11 cellular contexts compared by ENCODE assay signal in the genomic region with DNA sequence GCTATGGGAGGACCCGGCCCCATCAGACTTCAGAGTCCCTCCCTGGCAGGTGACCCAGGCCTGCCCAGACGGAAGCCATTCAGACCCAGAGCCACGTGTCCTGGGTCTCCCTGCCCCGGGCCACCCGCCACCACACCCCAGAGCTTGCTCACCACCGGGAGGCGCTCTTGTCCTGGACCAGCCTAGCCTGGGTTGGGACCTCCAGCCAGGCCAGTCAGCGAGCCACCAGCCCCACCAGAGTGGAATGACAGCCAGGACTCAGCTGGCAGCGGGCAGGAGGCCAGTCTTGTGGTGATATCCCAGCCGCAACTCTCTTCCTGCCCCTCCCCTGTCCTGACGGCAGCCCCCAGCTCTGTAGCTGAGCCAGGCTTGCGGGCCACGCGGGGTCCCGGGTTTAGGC. TPM values are rescaled to one million over a fixed set of nuclear protein-coding genes. Genes with fewer than 3 reads are reported as not detected.
A peak's percentile ranks its signal among the peaks of the same experiment; 100 is the strongest.
DNase-seq lines count a peak whose midpoint lies in the region; ATAC-seq and TF ChIP-seq lines count a peak whose summit lies in the region.
"Had no signal": no experiment of that assay in that cellular context is flagged by ENCODE, and none has a peak within 500 bp of the region (broad histone marks: within the 10 kb centered on the region; RNA-seq: fewer than 3 reads in every experiment).

No MANE protein-coding gene starts in this region.

- no peaks in the 10 kb centered on the region for H3K27me3 Mint-ChIP-seq in natural killer cell (ENCODE audit: low read depth in 2 of 2)
- H3K27me3 Mint-ChIP-seq: stimulated activated naive CD8-positive, alpha-beta T cell treated with anti-CD3 and anti-CD28 coated beads, Interleukin-15, Interleukin-2, amounts not matched to agents 100 ng/mL and 50 ng/mL, for 24 hours had no signal

- intact Hi-C loops in natural killer cell (cut with micrococcal nuclease) (no loop called here), ascending aorta (cut with DNase I) (no loop called here)

- DNase-seq in COLO668 (lab: John Stamatoyannopoulos, UW; ENCODE audit: unreplicated experiment) (peak; percentile 33), MV-4-11 (lab: John Stamatoyannopoulos, UW) (peak; percentile 25), cerebellum (ENCODE audit: low spot score) (peak; percentile 81), natural killer cell (no peak), ascending aorta (ENCODE audit: low spot score in 2 of 2) (no peak), hepatocyte (ENCODE audit: low spot score) (no peak), NCI-H524 treated with DMSO at 0.1 percent for 48 hours (lab: John Stamatoyannopoulos, UW) (no peak)
- DNase-seq: activated B cell treated with CpG ODN at 0.5 μM for 24 hours had no signal

- H3K27ac Mint-ChIP-seq in natural killer cell = peak overlapping the region; percentile 78 to 80
- H3K27ac Mint-ChIP-seq: activated B cell treated with CpG ODN at 0.5 μM for 24 hours; stimulated activated naive CD8-positive, alpha-beta T cell treated with anti-CD3 and anti-CD28 coated beads, Interleukin-15, Interleukin-2, amounts not matched to agents 100 ng/mL and 50 ng/mL, for 24 hours had no signal

- no peak overlapping the region for H2AFZ ChIP-seq in hepatocyte

- H3K79me2 ChIP-seq in hepatocyte = no peaks in the 10 kb centered on the region

- no peak overlapping the region for H3K4me2 ChIP-seq in hepatocyte

- H3K4me1 Mint-ChIP-seq in natural killer cell = peaks cover 6 to 39% of the 10 kb centered on the region in 2 donors
- H3K4me1 Mint-ChIP-seq: activated B cell treated with CpG ODN at 0.5 μM for 24 hours had no signal

- peak; percentile 11 to 19 (median 17) for ATAC-seq in natural killer cell
- no peak for ATAC-seq in HG02884 (IDR thresholded peaks at IDR 0.05; ENCODE audit: unreplicated experiment)

- H3K36me3 Mint-ChIP-seq in natural killer cell = no peaks in the 10 kb centered on the region

- no peaks in the 10 kb centered on the region for H3K9me3 ChIP-seq in ascending aorta
- H3K9me3 ChIP-seq in hepatocyte (ENCODE audit: low read depth) = no peaks in the 10 kb centered on the region
- H3K9me3 ChIP-seq: HAP-1 had no signal

- H3K36me3 ChIP-seq in ascending aorta = no peaks in the 10 kb centered on the region
- H3K36me3 ChIP-seq in hepatocyte (replicated peaks; ENCODE audit: insufficient read depth, low read depth) = no peaks in the 10 kb centered on the region
- H3K36me3 ChIP-seq: HAP-1 had no signal

- H3K4me1 ChIP-seq in ascending aorta (peaks cover 7 to 8% of the 10 kb centered on the region in 2 donors), hepatocyte (ENCODE audit: insufficient read depth) (no peaks in the 10 kb centered on the region)
- H3K4me1 ChIP-seq: HAP-1 had no signal

- H3K4me3 Mint-ChIP-seq in natural killer cell = peak overlapping the region; percentile 83
- H3K4me3 Mint-ChIP-seq: activated B cell treated with CpG ODN at 0.5 μM for 24 hours; stimulated activated naive CD8-positive, alpha-beta T cell treated with anti-CD3 and anti-CD28 coated beads, Interleukin-15, Interleukin-2, amounts not matched to agents 100 ng/mL and 50 ng/mL, for 24 hours had no signal

- H3K4me3 ChIP-seq in ascending aorta (no peak overlapping the region), hepatocyte (no peak overlapping the region)
- H3K4me3 ChIP-seq: HAP-1 had no signal

- peak; percentile 44 for TF ChIP-seq CTCF in natural killer cell (IDR thresholded peaks at IDR 0.05)
- peak in 1 of 3 experiments; percentile 7 for TF ChIP-seq CTCF in ascending aorta (IDR thresholded peaks at IDR 0.05)
- TF ChIP-seq CTCF in hepatocyte (IDR thresholded peaks at IDR 0.05; ENCODE audit: poor library complexity) = no peak

- H3K27ac ChIP-seq in ascending aorta (no peak overlapping the region), hepatocyte (no peak overlapping the region)

- no peaks in the 10 kb centered on the region for H3K9me3 Mint-ChIP-seq in natural killer cell
- H3K9me3 Mint-ChIP-seq: activated B cell treated with CpG ODN at 0.5 μM for 24 hours; stimulated activated naive CD8-positive, alpha-beta T cell treated with anti-CD3 and anti-CD28 coated beads, Interleukin-15, Interleukin-2, amounts not matched to agents 100 ng/mL and 50 ng/mL, for 24 hours had no signal

- H3K9me2 ChIP-seq in hepatocyte (replicated peaks; ENCODE audit: insufficient read depth) = no peaks in the 10 kb centered on the region

- no peaks in the 10 kb centered on the region for H4K20me1 ChIP-seq in hepatocyte (ENCODE audit: insufficient read depth, poor library complexity, severe bottlenecking)

- H3K27me3 ChIP-seq in ascending aorta (no peaks in the 10 kb centered on the region), hepatocyte (no peaks in the 10 kb centered on the region)

- 80% methylated on average over 14 of the region's 15 CpGs for whole genome bisulfite sequencing in hepatocyte (ENCODE audit: low lambda C conversion rate, missing lambda C conversion rate)

RNA-seq across cellular contexts. Expression of a gene that starts 1.7 kb away (rescaled TPM):
- total RNA-seq in cerebellum (67.5 TPM), natural killer cell (100 to 1,000 TPM; 157 to 361 (median 296) TPM), ascending aorta (68.3 TPM), hepatocyte (56.0 and 56.4 TPM in 2 replicates)
- 290 and 383 TPM in 2 replicates for polyA plus RNA-seq in hepatocyte
- total RNA-seq: activated B cell treated with CpG ODN at 0.5 μM for 24 hours had no signal

RNA-seq across cellular contexts. Expression of a gene that starts 7.2 kb away (rescaled TPM):
- total RNA-seq in cerebellum (0.82 TPM), natural killer cell (1 to 10 TPM; 4.9 to 8.4 (median 8.2) TPM), ascending aorta (not detected), hepatocyte (0.04 and 0.13 TPM in 2 replicates)
- polyA plus RNA-seq in hepatocyte = 0.47 and 2.2 TPM in 2 replicates
- total RNA-seq: activated B cell treated with CpG ODN at 0.5 μM for 24 hours had no signal

RNA-seq across cellular contexts. Expression of a gene that starts 16.6 kb away (rescaled TPM):
- total RNA-seq in cerebellum (11.1 TPM), natural killer cell (100 to 1,000 TPM; 161 to 188 (median 161) TPM), ascending aorta (87.0 TPM), hepatocyte (35.1 and 39.5 TPM in 2 replicates)
- polyA plus RNA-seq in hepatocyte = 89.5 and 97.5 TPM in 2 replicates

RNA-seq across cellular contexts. Expression of a gene that starts 20.7 kb away (rescaled TPM):
- total RNA-seq in cerebellum (not detected), natural killer cell (100 to 1,000 TPM; 144 to 286 (median 161) TPM), ascending aorta (2.8 TPM), hepatocyte (6.6 and 9.9 TPM in 2 replicates)
- 45.0 and 63.5 TPM in 2 replicates for polyA plus RNA-seq in hepatocyte
- total RNA-seq: activated B cell treated with CpG ODN at 0.5 μM for 24 hours had no signal

RNA-seq across cellular contexts. Expression of a gene that starts 23.6 kb away (rescaled TPM):
- 0.36 TPM for total RNA-seq in cerebellum
- 10 to 100 TPM in 1 of 3 donors, 1 to 10 TPM in 2; 9.2 to 11.3 (median 9.8) TPM for total RNA-seq in natural killer cell
- not detected for total RNA-seq in ascending aorta
- total RNA-seq in hepatocyte = 1.6 and 4.1 TPM in 2 replicates
- polyA plus RNA-seq in hepatocyte = 27.4 and 36.8 TPM in 2 replicates

Comparison
In these comparisons a context has a peak if more than half of its experiments do, and no peak if none do; other contexts are left out.
1. DNase-seq: peak in COLO668 (single experiment), MV-4-11 (single experiment) and cerebellum (single experiment); none in natural killer cell (single experiment), ascending aorta (0 of 2), hepatocyte (single experiment) and NCI-H524 treated with DMSO at 0.1 percent for 48 hours (single experiment).